ENCODE assay signal across 7 cellular contexts in genomic region chr13:40589285-40590109, GRCh38.
A peak's percentile ranks its signal among the peaks of the same experiment; 100 is the strongest.
DNase-seq lines count a peak whose midpoint lies in the region; ATAC-seq and TF ChIP-seq lines count a peak whose summit lies in the region.

No MANE protein-coding gene starts in this region.

- TF ChIP-seq CTCF in astrocyte of the cerebellum (IDR thresholded peaks at IDR 0.05; ENCODE audit: low read depth, low read length, missing control alignments) = no peak

- ATAC-seq in GM18508 (IDR thresholded peaks at IDR 0.05; ENCODE audit: insufficient read depth, unreplicated experiment) = peak; percentile 68
- ATAC-seq in HG02571 (IDR thresholded peaks at IDR 0.05; ENCODE audit: unreplicated experiment) = peak; percentile 92
- ATAC-seq in stimulated activated naive CD8-positive, alpha-beta T cell treated with anti-CD3 and anti-CD28 coated beads, Interleukin-15, Interleukin-2, amounts not matched to agents 100 U/mL and 50 U/mL, for 24 hours = peak; percentile 76

- peak; percentile 95 for DNase-seq in NAMALWA (ENCODE audit: low spot score)
- peak; percentile 34 for DNase-seq in astrocyte of the cerebellum (ENCODE audit: low read depth)
- DNase-seq in iris pigment epithelial cell (ENCODE audit: low read depth) = peak; percentile 87
- DNase-seq in stimulated activated naive CD8-positive, alpha-beta T cell treated with anti-CD3 and anti-CD28 coated beads, Interleukin-15, Interleukin-2, amounts not matched to agents 100 U/mL and 50 U/mL, for 24 hours = no peak
- no peak for DNase-seq in COR-L47 (lab: John Stamatoyannopoulos, UW)

- no peak overlapping the region for H3K4me3 ChIP-seq in astrocyte of the cerebellum (ENCODE audit: low read depth, low read length)

- in situ Hi-C loops in astrocyte of the cerebellum (cut with HindIII; ENCODE audit: low sequenced_read_pairs) = no loop called here

Comparison
In these comparisons a context has a peak if more than half of its experiments do, and no peak if none do; other contexts are left out.
1. DNase-seq: peak in NAMALWA (single experiment), astrocyte of the cerebellum (single experiment) and iris pigment epithelial cell (single experiment); none in stimulated activated naive CD8-positive, alpha-beta T cell treated with anti-CD3 and anti-CD28 coated beads, Interleukin-15, Interleukin-2, amounts not matched to agents 100 U/mL and 50 U/mL, for 24 hours (single experiment) and COR-L47 (single experiment).
2. Peak in every context shown above with its lines, with median percentiles within 50 percentile points of each other: ATAC-seq.